In the genomic region with DNA sequence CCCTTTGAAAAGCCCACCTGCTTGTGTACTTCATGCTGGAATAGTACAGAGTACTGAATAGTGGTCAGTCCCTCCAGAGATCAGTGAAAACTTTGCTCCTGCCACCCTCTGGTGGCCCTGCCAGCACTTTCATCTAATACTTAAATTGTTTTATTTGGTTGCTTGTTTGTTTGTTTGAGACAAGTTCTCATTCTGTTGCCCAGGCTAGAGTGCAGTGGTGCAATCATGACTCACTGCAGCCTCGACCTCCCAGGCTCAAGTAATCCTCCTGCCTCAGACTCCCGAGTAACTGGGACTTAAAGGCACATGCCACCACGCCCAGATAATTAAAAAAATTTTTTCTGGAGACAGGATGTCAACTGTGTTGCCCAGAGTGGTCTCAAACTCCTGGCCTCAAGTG, we compare ENCODE assay signal across 12 cellular contexts. TPM values are rescaled to one million over a fixed set of nuclear protein-coding genes. Genes with fewer than 3 reads are reported as not detected.
A peak's percentile ranks its signal among the peaks of the same experiment; 100 is the strongest.
DNase-seq lines count a peak whose midpoint lies in the region; ATAC-seq and TF ChIP-seq lines count a peak whose summit lies in the region.
"Had no signal": no experiment of that assay in that cellular context is flagged by ENCODE, and none has a peak within 500 bp of the region (broad histone marks: within the 10 kb centered on the region; RNA-seq: fewer than 3 reads in every experiment).

No MANE protein-coding gene starts in this region.

- intact Hi-C loops in heart left ventricle (cut with DNase I) = no loop called here

- no peak for TF ChIP-seq POLR2A in heart left ventricle (IDR thresholded peaks at IDR 0.05)

- H3K27ac ChIP-seq in smooth muscle cell (ENCODE audit: low read depth) (no peak overlapping the region), heart left ventricle (peak overlapping the region in 2 of 12 donors; percentile 32 to 73)

- H3K4me3 ChIP-seq in Loucy (ENCODE audit: low read length, poor library complexity, severe bottlenecking) = peak overlapping the region; percentile 27
- no peak overlapping the region for H3K4me3 ChIP-seq in astrocyte of the spinal cord (ENCODE audit: low read depth, low read length)
- no peak overlapping the region for H3K4me3 ChIP-seq in smooth muscle cell
- H3K4me3 ChIP-seq in heart left ventricle = no peak overlapping the region

- ATAC-seq in left lobe of liver = peak; percentile 69
- ATAC-seq in heart left ventricle = no peak
- no peak for ATAC-seq in HG03095 (IDR thresholded peaks at IDR 0.05; ENCODE audit: unreplicated experiment)
- ATAC-seq: stimulated activated naive CD8-positive, alpha-beta T cell treated with anti-CD3 and anti-CD28 coated beads, Interleukin-15, amount 100 ng/mL, for 72 hours had no signal

- no peaks in the 10 kb centered on the region for H3K27me3 ChIP-seq in Loucy (ENCODE audit: insufficient read depth, low read length, poor library complexity, severe bottlenecking)
- H3K27me3 ChIP-seq in smooth muscle cell (ENCODE audit: low read depth) = no peaks in the 10 kb centered on the region
- no peaks in the 10 kb centered on the region for H3K27me3 ChIP-seq in heart left ventricle

- H3K79me2 ChIP-seq in Loucy (ENCODE audit: insufficient read depth, low read length) = peaks cover 100% of the 10 kb centered on the region
- peaks cover 36% of the 10 kb centered on the region for H3K79me2 ChIP-seq in smooth muscle cell (ENCODE audit: low read depth)

- H3K36me3 ChIP-seq in Loucy (ENCODE audit: insufficient read depth, low read length) (peaks cover 41% of the 10 kb centered on the region; the same call in 1 of the 2 replicates), smooth muscle cell (ENCODE audit: low read depth) (no peaks in the 10 kb centered on the region), heart left ventricle (no peaks in the 10 kb centered on the region)

- WGBS in smooth muscle cell (ENCODE audit: low lambda C conversion rate) = 40% methylated on average over 3 of the region's 3 CpGs
- 75 to 94% (median 86%) methylated on average over 3 of the region's 3 CpGs for WGBS in heart left ventricle, 4 donors

- H3F3A ChIP-seq in Loucy (ENCODE audit: low read depth) (no peaks in the 10 kb centered on the region), smooth muscle cell (ENCODE audit: low read depth) (no peaks in the 10 kb centered on the region)

- H4K20me1 ChIP-seq in Loucy (ENCODE audit: insufficient read depth, low read length, poor library complexity, severe bottlenecking) = peaks cover 74% of the 10 kb centered on the region
- no peaks in the 10 kb centered on the region for H4K20me1 ChIP-seq in smooth muscle cell (ENCODE audit: low read depth)

- H3K9ac ChIP-seq in Loucy (ENCODE audit: low read depth, low read length, poor library complexity, severe bottlenecking) = no peak overlapping the region
- H3K9ac ChIP-seq in smooth muscle cell (ENCODE audit: low read depth) = no peak overlapping the region

- TF ChIP-seq CTCF in Loucy (conservative IDR thresholded peaks at IDR 0.05; ENCODE audit: low read length) = peak; percentile 42
- TF ChIP-seq CTCF in astrocyte of the spinal cord (IDR thresholded peaks at IDR 0.05; ENCODE audit: low read depth, low read length) = peak; percentile 10
- TF ChIP-seq CTCF in smooth muscle cell (IDR thresholded peaks at IDR 0.05; ENCODE audit: borderline replicate concordance, insufficient read depth, poor library complexity, severe bottlenecking) = no peak
- peak in 1 of 12 donors; percentile 14 for TF ChIP-seq CTCF in heart left ventricle (IDR thresholded peaks at IDR 0.05)

- in situ Hi-C loops in astrocyte of the spinal cord (cut with HindIII; ENCODE audit: low sequenced_read_pairs) = no loop called here

- DNase-seq in DMS 273 (lab: John Stamatoyannopoulos, UW; ENCODE audit: unreplicated experiment) (peak; percentile 23), astrocyte of the spinal cord (ENCODE audit: low read depth, low spot score) (peak; percentile 4), left lobe of liver (ENCODE audit: low spot score) (no peak), smooth muscle cell (lab: John Stamatoyannopoulos, UW; ENCODE audit: unreplicated experiment) (no peak), heart left ventricle (no peak), NCI-H446 treated with DMSO at 0.1 percent for 48 hours (lab: John Stamatoyannopoulos, UW) (no peak)
- DNase-seq: NCI-H1694 treated with DMSO at 0.1 percent for 48 hours; stimulated activated CD4-positive, alpha-beta T cell treated with anti-CD3 and anti-CD28 coated beads, Interleukin-12 subunit alpha, Interleukin-12 subunit beta, amount 100 ng/mL, for 4 hours; stimulated activated naive CD8-positive, alpha-beta T cell treated with anti-CD3 and anti-CD28 coated beads, Interleukin-15, amount 100 ng/mL, for 72 hours; T-helper 1 cell had no signal

- H2AFZ ChIP-seq in Loucy (ENCODE audit: low read length) = no peak overlapping the region
- no peak overlapping the region for H2AFZ ChIP-seq in smooth muscle cell (ENCODE audit: low read depth)

- H3K4me2 ChIP-seq in Loucy (ENCODE audit: low read depth, low read length, poor library complexity, severe bottlenecking) = peak overlapping the region; percentile 96
- H3K4me2 ChIP-seq in smooth muscle cell = no peak overlapping the region

- H3K4me1 ChIP-seq in Loucy (ENCODE audit: insufficient read depth, low read length, poor library complexity, severe bottlenecking) = peaks cover 66% of the 10 kb centered on the region
- peaks cover 5% of the 10 kb centered on the region for H3K4me1 ChIP-seq in smooth muscle cell (ENCODE audit: low read depth)
- H3K4me1 ChIP-seq in heart left ventricle = peaks cover 0 to 8% (median 0%) of the 10 kb centered on the region in 12 donors

- no peaks in the 10 kb centered on the region for H3K9me2 ChIP-seq in Loucy (replicated peaks; ENCODE audit: low read depth, low read length)

- H3K9me3 ChIP-seq in Loucy (ENCODE audit: insufficient read depth, low read depth, low read length) (no peaks in the 10 kb centered on the region), smooth muscle cell (replicated peaks; ENCODE audit: low read depth) (no peaks in the 10 kb centered on the region), heart left ventricle (no peaks in the 10 kb centered on the region)

RNA-seq across cellular contexts. Expression of a gene that starts 9.1 kb away (rescaled TPM):
- total RNA-seq in left lobe of liver = 2.9 TPM
- total RNA-seq in smooth muscle cell = 4.8 and 10.7 TPM in 2 replicates
- polyA plus RNA-seq in smooth muscle cell = 3.4 and 5.7 TPM in 2 replicates
- total RNA-seq in heart left ventricle = 1 to 10 TPM in 2 of 9 donors, under 1 TPM in 7; 0.11 to 4.7 (median 0.56) TPM
- 1 to 10 TPM in 1 of 2 donors, not detected in 1; 1.3 TPM for polyA plus RNA-seq in heart left ventricle

RNA-seq across cellular contexts. Expression of a gene that starts 26.9 kb away (rescaled TPM):
- 6.2 TPM for total RNA-seq in left lobe of liver
- 9.5 and 10.7 TPM in 2 replicates for total RNA-seq in smooth muscle cell
- polyA plus RNA-seq in smooth muscle cell = 4.1 and 4.5 TPM in 2 replicates
- 10 to 100 TPM in 8 of 9 donors, 1 to 10 TPM in 1; 9.9 to 41.7 (median 11.2) TPM for total RNA-seq in heart left ventricle
- polyA plus RNA-seq in heart left ventricle = 1 to 10 TPM; 6.0 to 7.9 TPM

Comparison
In these comparisons a context has a peak if more than half of its experiments do, and no peak if none do; other contexts are left out.
1. DNase-seq: peak in DMS 273 (single experiment) and astrocyte of the spinal cord (single experiment); none in left lobe of liver (single experiment), smooth muscle cell (single experiment), heart left ventricle (0 of 5) and NCI-H446 treated with DMSO at 0.1 percent for 48 hours (single experiment).